Comparison of ENCODE assay signal across 19 cellular contexts in the genomic region with DNA sequence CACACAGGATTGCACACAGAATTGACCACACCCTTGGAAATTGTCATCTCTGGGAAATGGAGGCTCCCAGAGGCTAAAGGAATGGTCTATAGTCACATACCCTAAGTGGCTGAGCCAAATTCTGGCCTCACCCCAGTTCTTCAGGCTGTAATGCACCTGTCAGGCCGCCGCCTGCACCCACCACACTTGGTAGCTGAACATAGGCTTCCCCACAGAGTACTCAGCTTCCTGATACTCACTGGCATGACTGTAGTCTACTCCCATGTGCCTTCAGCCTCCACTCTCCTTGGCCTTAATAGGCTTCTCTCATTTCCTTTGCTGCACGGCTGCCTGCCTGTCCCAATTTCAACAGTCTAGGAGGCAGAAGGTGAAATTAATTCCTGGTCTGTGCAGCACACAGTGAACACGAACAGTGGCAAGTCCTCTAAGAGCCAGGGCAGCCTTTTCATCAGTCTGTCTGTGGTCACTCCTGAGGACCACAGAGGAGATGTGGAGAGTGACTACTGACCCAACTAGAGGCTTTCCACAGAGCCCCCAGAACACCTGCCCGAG.
"Had no signal": no experiment of that assay in that cellular context is flagged by ENCODE, and none has a peak within 500 bp of the region (broad histone marks: within the 10 kb centered on the region; RNA-seq: fewer than 3 reads in every experiment).

No MANE protein-coding gene starts in this region.

- H3K36me3 ChIP-seq: left ventricle myocardium inferior had no signal

- H3K9me3 ChIP-seq: esophagus squamous epithelium, left ventricle myocardium inferior, mucosa of descending colon, suprapubic skin had no signal

- ATAC-seq: activated CD4-positive, CD25-positive, alpha-beta regulatory T cell treated with anti-CD3 and anti-CD28 coated beads, Interleukin-2, amount 50 U/mL, for 24 hours; activated CD8-positive, alpha-beta memory T cell treated with anti-CD3 and anti-CD28 coated beads, Interleukin-2, amount 10 ng/mL, durations not matched to agents 7 days and 5 days; mucosa of descending colon; naive thymus-derived CD8-positive, alpha-beta T cell; stimulated activated naive CD8-positive, alpha-beta T cell treated with anti-CD3 and anti-CD28 coated beads, Interleukin-15, Interleukin-2, amounts not matched to agents 100 U/mL and 50 U/mL, for 24 hours had no signal

- H3K27me3 ChIP-seq: esophagus squamous epithelium, suprapubic skin had no signal

- H3K27ac Mint-ChIP-seq: activated CD8-positive, alpha-beta memory T cell treated with anti-CD3 and anti-CD28 coated beads, Interleukin-2, amount 10 ng/mL, durations not matched to agents 7 days and 5 days; type B pancreatic cell had no signal

- H3K4me3 ChIP-seq: esophagus squamous epithelium, left ventricle myocardium inferior, mucosa of descending colon, SK-N-MC, suprapubic skin had no signal

- H3K27me3 Mint-ChIP-seq: activated CD8-positive, alpha-beta memory T cell treated with anti-CD3 and anti-CD28 coated beads, Interleukin-2, amount 10 ng/mL, durations not matched to agents 7 days and 5 days; activated naive CD8-positive, alpha-beta T cell treated with anti-CD3 and anti-CD28 coated beads, Interleukin-2, amount 10 ng/mL, durations not matched to agents 7 days and 5 days; naive thymus-derived CD8-positive, alpha-beta T cell; type B pancreatic cell had no signal

- H3K4me3 Mint-ChIP-seq: activated CD8-positive, alpha-beta memory T cell treated with anti-CD3 and anti-CD28 coated beads, Interleukin-2, amount 10 ng/mL, durations not matched to agents 7 days and 5 days; activated naive CD8-positive, alpha-beta T cell treated with anti-CD3 and anti-CD28 coated beads, Interleukin-2, amount 10 ng/mL, durations not matched to agents 7 days and 5 days; type B pancreatic cell had no signal

- H3K9me3 Mint-ChIP-seq: type B pancreatic cell had no signal

- DNase-seq: activated CD8-positive, alpha-beta memory T cell treated with anti-CD3 and anti-CD28 coated beads, Interleukin-2, amount 10 ng/mL, durations not matched to agents 7 days and 5 days; activated effector memory CD4-positive, alpha-beta T cell treated with Interleukin-2 at 50 U/mL for 16 hours; activated naive CD8-positive, alpha-beta T cell treated with anti-CD3 and anti-CD28 coated beads, Interleukin-2, amount 10 ng/mL, durations not matched to agents 7 days and 5 days; activated T-cell treated with anti-CD3 and anti-CD28 coated beads, Interleukin-2, amount 50 U/mL, for 1 hour; anterior cingulate cortex; esophagus squamous epithelium; hippocampal formation; left ventricle myocardium inferior; mucosa of descending colon; naive thymus-derived CD8-positive, alpha-beta T cell; retina; small intestine; stimulated activated CD4-positive, alpha-beta T cell treated with anti-CD3 and anti-CD28 coated beads, Interleukin-4, amount 100 ng/mL, for 24 hours; stimulated activated naive CD8-positive, alpha-beta T cell treated with anti-CD3 and anti-CD28 coated beads, Interleukin-15, Interleukin-2, amounts not matched to agents 100 U/mL and 50 U/mL, for 24 hours; T-helper 9 cell had no signal
